ENCODE assay signal across 8 cellular contexts in genomic region chr15:90400005-90400758, GRCh38. TPM values are rescaled to one million over a fixed set of nuclear protein-coding genes. Genes with fewer than 3 reads are reported as not detected.
A peak's percentile ranks its signal among the peaks of the same experiment; 100 is the strongest.
DNase-seq lines count a peak whose midpoint lies in the region; ATAC-seq and TF ChIP-seq lines count a peak whose summit lies in the region.

No MANE protein-coding gene starts in this region.

- H3K36me3 Mint-ChIP-seq in activated T-cell treated with anti-CD3 and anti-CD28 coated beads, Interleukin-2, amount 50 U/mL, for 4 hours (ENCODE audit: insufficient read depth): peaks cover 17% of the 10 kb centered on the region
- peaks cover 0 to 8% (median 8%) of the 10 kb centered on the region in 3 donors for H3K36me3 Mint-ChIP-seq in immature natural killer cell

- H3K4me3 ChIP-seq in thyroid gland (replicated peaks in 1 of 3) (no peak overlapping the region), H7 (ENCODE audit: insufficient read depth, low read depth, low read length) (no peak overlapping the region)

- no peak for TF ChIP-seq POLR2A in thyroid gland (IDR thresholded peaks at IDR 0.05)

- peak overlapping the region; percentile 74 for H3K4me3 Mint-ChIP-seq in activated T-cell treated with anti-CD3 and anti-CD28 coated beads, Interleukin-2, amount 50 U/mL, for 4 hours
- peak overlapping the region; percentile 78 to 92 (median 87) for H3K4me3 Mint-ChIP-seq in immature natural killer cell

- TF ChIP-seq CTCF in VCaP (conservative IDR thresholded peaks at IDR 0.05): no peak
- no peak for TF ChIP-seq CTCF in thyroid gland (IDR thresholded peaks at IDR 0.05)

- no peaks in the 10 kb centered on the region for H3K27me3 ChIP-seq in thyroid gland
- H3K27me3 ChIP-seq in H7 (ENCODE audit: control insufficient read depth, insufficient read depth, low read length): no peaks in the 10 kb centered on the region

- H3K27ac ChIP-seq in VCaP (peak overlapping the region; percentile 81), thyroid gland (peak overlapping the region; percentile 86 to 99 (median 92))

- no peaks in the 10 kb centered on the region for H3K9me3 ChIP-seq in thyroid gland

- 65 to 66% methylated on average over 7 of the region's 7 CpGs for WGBS in thyroid gland, 2 donors

- intact Hi-C loops in thyroid gland (cut with DNase I): no loop called here

- peaks cover 69% of the 10 kb centered on the region for H3K4me1 Mint-ChIP-seq in activated T-cell treated with anti-CD3 and anti-CD28 coated beads, Interleukin-2, amount 50 U/mL, for 4 hours (ENCODE audit: low read depth)
- peaks cover 88 to 96% of the 10 kb centered on the region in 2 donors for H3K4me1 Mint-ChIP-seq in immature natural killer cell

- peak in 1 of 2 donors; percentile 15 for ATAC-seq in activated T-cell treated with anti-CD3 and anti-CD28 coated beads, Interleukin-2, amount 50 U/mL, for 4 hours
- no peak for ATAC-seq in HG03342 (IDR thresholded peaks at IDR 0.05; ENCODE audit: unreplicated experiment)

- H3K36me3 ChIP-seq in thyroid gland (no peaks in the 10 kb centered on the region), H7 (replicated peaks; ENCODE audit: control insufficient read depth, insufficient read depth, low read length) (no peaks in the 10 kb centered on the region)

- H3K4me1 ChIP-seq in thyroid gland: peaks cover 78 to 81% of the 10 kb centered on the region in 2 donors

- H3K27me3 Mint-ChIP-seq in activated T-cell treated with anti-CD3 and anti-CD28 coated beads, Interleukin-2, amount 50 U/mL, for 4 hours (ENCODE audit: low read depth): no peaks in the 10 kb centered on the region
- H3K27me3 Mint-ChIP-seq in immature natural killer cell (ENCODE audit: low read depth in 3 of 3): peaks cover 3 to 10% (median 6%) of the 10 kb centered on the region in 3 donors

- H3K27ac Mint-ChIP-seq in immature natural killer cell: peak overlapping the region; percentile 82 to 100 (median 99)

- DNase-seq in activated T-cell treated with anti-CD3 and anti-CD28 coated beads, Interleukin-2, amount 50 U/mL, for 4 hours: no peak
- DNase-seq in activated T-cell treated with anti-CD3 and anti-CD28 coated beads for 4 hours: no peak
- peak; percentile 59 to 71 (median 64) for DNase-seq in immature natural killer cell
- no peak for DNase-seq in thyroid gland
- no peak for DNase-seq in H7
- DNase-seq in ecto neural progenitor cell (ENCODE audit: low spot score): no peak

- no peaks in the 10 kb centered on the region for H3K9me3 Mint-ChIP-seq in activated T-cell treated with anti-CD3 and anti-CD28 coated beads, Interleukin-2, amount 50 U/mL, for 4 hours
- no peaks in the 10 kb centered on the region for H3K9me3 Mint-ChIP-seq in immature natural killer cell

RNA-seq across cellular contexts. Expression of gene IQGAP1, which starts 12.1 kb away (rescaled TPM):
- 10 to 100 TPM; 83.1 to 96.0 (median 91.4) TPM for total RNA-seq in activated T-cell treated with anti-CD3 and anti-CD28 coated beads, Interleukin-2, amount 50 U/mL, for 4 hours
- polyA plus RNA-seq in immature natural killer cell: 100 to 1,000 TPM; 179 to 346 (median 238) TPM
- total RNA-seq in thyroid gland: 100 to 1,000 TPM; 222 to 290 (median 247) TPM
- total RNA-seq in H7 (2014; rRNA removed; shearing (Covaris generic)): 74.7 and 87.6 TPM in 2 replicates

RNA-seq across cellular contexts. Expression of gene ZNF774, which starts 48.1 kb away (rescaled TPM):
- 1 to 10 TPM in 2 of 3 donors, under 1 TPM in 1; 0.46 to 1.2 (median 1.0) TPM for total RNA-seq in activated T-cell treated with anti-CD3 and anti-CD28 coated beads, Interleukin-2, amount 50 U/mL, for 4 hours
- under 1 TPM in 1 of 3 donors, not detected in 2; 0.16 TPM for polyA plus RNA-seq in immature natural killer cell
- 10 to 100 TPM in 1 of 4 donors, 1 to 10 TPM in 3; 3.6 to 13.1 (median 5.5) TPM for total RNA-seq in thyroid gland
- 0.55 and 0.73 TPM in 2 replicates for total RNA-seq in H7 (2014; rRNA removed; shearing (Covaris generic))

Comparison
In these comparisons a context has a peak if more than half of its experiments do, and no peak if none do; other contexts are left out.
1. DNase-seq: peak in immature natural killer cell (3 of 3); none in activated T-cell treated with anti-CD3 and anti-CD28 coated beads, Interleukin-2, amount 50 U/mL, for 4 hours (single experiment), activated T-cell treated with anti-CD3 and anti-CD28 coated beads for 4 hours (single experiment), thyroid gland (0 of 2), H7 (single experiment) and ecto neural progenitor cell (single experiment).